Comparison of ENCODE assay signal across 23 cellular contexts in genomic region chr10:71827828-71828227, GRCh38.
"Had no signal": no experiment of that assay in that cellular context is flagged by ENCODE, and none has a peak within 500 bp of the region (broad histone marks: within the 10 kb centered on the region; RNA-seq: fewer than 3 reads in every experiment).

No MANE protein-coding gene starts in this region.

- H3K27ac ChIP-seq: KMS-11, SK-N-MC had no signal

- H3K9me3 Mint-ChIP-seq: activated CD8-positive, alpha-beta T cell treated with anti-CD3 and anti-CD28 coated beads for 36 hours; activated naive CD4-positive, alpha-beta T cell treated with anti-CD3 and anti-CD28 coated beads, Interleukin-2, amount 50 U/mL, for 72 hours; activated naive CD8-positive, alpha-beta T cell treated with anti-CD3 and anti-CD28 coated beads, Interleukin-2, amount 50 U/mL, for 24 hours; activated T-cell treated with anti-CD3 and anti-CD28 coated beads, Interleukin-2, amount 50 U/mL, for 72 hours; brain; T-cell had no signal

- DNase-seq: activated CD4-positive, CD25-positive, alpha-beta regulatory T cell; activated CD8-positive, alpha-beta memory T cell treated with anti-CD3 and anti-CD28 coated beads, Interleukin-2, amount 50 U/mL, for 4 hours; activated CD8-positive, alpha-beta T cell treated with anti-CD3 and anti-CD28 coated beads for 36 hours; activated naive CD8-positive, alpha-beta T cell treated with anti-CD3 and anti-CD28 coated beads, Interleukin-2, amount 50 U/mL, for 24 hours; activated T-cell treated with anti-CD3 and anti-CD28 coated beads, Interleukin-2, amount 50 U/mL, for 72 hours; amygdala; NCI-H1092 treated with DMSO at 0.1 percent for 48 hours; NCI-H1417 treated with DMSO at 0.1 percent for 48 hours; NCI-H1694; NCI-H2029; NCI-H345; NCI-H510A; NCI-H526 treated with DMSO at 0.1 percent for 48 hours; NCI-H82; RPMI8226; T-cell; T-helper 2 cell; T1000 had no signal

- H3K27ac Mint-ChIP-seq: activated CD8-positive, alpha-beta T cell treated with anti-CD3 and anti-CD28 coated beads for 36 hours; activated naive CD4-positive, alpha-beta T cell treated with anti-CD3 and anti-CD28 coated beads, Interleukin-2, amount 50 U/mL, for 72 hours; activated naive CD8-positive, alpha-beta T cell treated with anti-CD3 and anti-CD28 coated beads, Interleukin-2, amount 50 U/mL, for 24 hours; activated T-cell treated with anti-CD3 and anti-CD28 coated beads, Interleukin-2, amount 50 U/mL, for 72 hours; T-cell had no signal

- H3K4me3 ChIP-seq: SK-N-MC had no signal

- ATAC-seq: activated CD8-positive, alpha-beta T cell treated with anti-CD3 and anti-CD28 coated beads for 36 hours; activated naive CD4-positive, alpha-beta T cell treated with anti-CD3 and anti-CD28 coated beads, Interleukin-2, amount 50 U/mL, for 72 hours; activated naive CD8-positive, alpha-beta T cell treated with anti-CD3 and anti-CD28 coated beads, Interleukin-2, amount 50 U/mL, for 24 hours; activated T-cell treated with anti-CD3 and anti-CD28 coated beads, Interleukin-2, amount 50 U/mL, for 72 hours; Right ventricle myocardium inferior; T-cell had no signal

- H3K27me3 Mint-ChIP-seq: activated CD8-positive, alpha-beta T cell treated with anti-CD3 and anti-CD28 coated beads for 36 hours; activated naive CD8-positive, alpha-beta T cell treated with anti-CD3 and anti-CD28 coated beads, Interleukin-2, amount 50 U/mL, for 24 hours; T-cell had no signal

- H3K9ac ChIP-seq: KMS-11 had no signal

- H3K4me2 ChIP-seq: KMS-11 had no signal

- H3K4me3 Mint-ChIP-seq: activated CD8-positive, alpha-beta T cell treated with anti-CD3 and anti-CD28 coated beads for 36 hours; activated naive CD8-positive, alpha-beta T cell treated with anti-CD3 and anti-CD28 coated beads, Interleukin-2, amount 50 U/mL, for 24 hours; activated T-cell treated with anti-CD3 and anti-CD28 coated beads, Interleukin-2, amount 50 U/mL, for 72 hours; brain; T-cell had no signal

- H3K4me1 Mint-ChIP-seq: brain had no signal
